In genomic region chr17:60229189-60229802, GRCh38 we compare ENCODE assay signal across 1 cellular context.
TF ChIP-seq lines count a peak whose summit lies in the region.

No MANE protein-coding gene starts in this region.

TF ChIP-seq in GM23338, 12 proteins besides CTCF, POLR2A, EP300 and RAD21 (continued from another document):
- TF ChIP-seq, protein P1, sequence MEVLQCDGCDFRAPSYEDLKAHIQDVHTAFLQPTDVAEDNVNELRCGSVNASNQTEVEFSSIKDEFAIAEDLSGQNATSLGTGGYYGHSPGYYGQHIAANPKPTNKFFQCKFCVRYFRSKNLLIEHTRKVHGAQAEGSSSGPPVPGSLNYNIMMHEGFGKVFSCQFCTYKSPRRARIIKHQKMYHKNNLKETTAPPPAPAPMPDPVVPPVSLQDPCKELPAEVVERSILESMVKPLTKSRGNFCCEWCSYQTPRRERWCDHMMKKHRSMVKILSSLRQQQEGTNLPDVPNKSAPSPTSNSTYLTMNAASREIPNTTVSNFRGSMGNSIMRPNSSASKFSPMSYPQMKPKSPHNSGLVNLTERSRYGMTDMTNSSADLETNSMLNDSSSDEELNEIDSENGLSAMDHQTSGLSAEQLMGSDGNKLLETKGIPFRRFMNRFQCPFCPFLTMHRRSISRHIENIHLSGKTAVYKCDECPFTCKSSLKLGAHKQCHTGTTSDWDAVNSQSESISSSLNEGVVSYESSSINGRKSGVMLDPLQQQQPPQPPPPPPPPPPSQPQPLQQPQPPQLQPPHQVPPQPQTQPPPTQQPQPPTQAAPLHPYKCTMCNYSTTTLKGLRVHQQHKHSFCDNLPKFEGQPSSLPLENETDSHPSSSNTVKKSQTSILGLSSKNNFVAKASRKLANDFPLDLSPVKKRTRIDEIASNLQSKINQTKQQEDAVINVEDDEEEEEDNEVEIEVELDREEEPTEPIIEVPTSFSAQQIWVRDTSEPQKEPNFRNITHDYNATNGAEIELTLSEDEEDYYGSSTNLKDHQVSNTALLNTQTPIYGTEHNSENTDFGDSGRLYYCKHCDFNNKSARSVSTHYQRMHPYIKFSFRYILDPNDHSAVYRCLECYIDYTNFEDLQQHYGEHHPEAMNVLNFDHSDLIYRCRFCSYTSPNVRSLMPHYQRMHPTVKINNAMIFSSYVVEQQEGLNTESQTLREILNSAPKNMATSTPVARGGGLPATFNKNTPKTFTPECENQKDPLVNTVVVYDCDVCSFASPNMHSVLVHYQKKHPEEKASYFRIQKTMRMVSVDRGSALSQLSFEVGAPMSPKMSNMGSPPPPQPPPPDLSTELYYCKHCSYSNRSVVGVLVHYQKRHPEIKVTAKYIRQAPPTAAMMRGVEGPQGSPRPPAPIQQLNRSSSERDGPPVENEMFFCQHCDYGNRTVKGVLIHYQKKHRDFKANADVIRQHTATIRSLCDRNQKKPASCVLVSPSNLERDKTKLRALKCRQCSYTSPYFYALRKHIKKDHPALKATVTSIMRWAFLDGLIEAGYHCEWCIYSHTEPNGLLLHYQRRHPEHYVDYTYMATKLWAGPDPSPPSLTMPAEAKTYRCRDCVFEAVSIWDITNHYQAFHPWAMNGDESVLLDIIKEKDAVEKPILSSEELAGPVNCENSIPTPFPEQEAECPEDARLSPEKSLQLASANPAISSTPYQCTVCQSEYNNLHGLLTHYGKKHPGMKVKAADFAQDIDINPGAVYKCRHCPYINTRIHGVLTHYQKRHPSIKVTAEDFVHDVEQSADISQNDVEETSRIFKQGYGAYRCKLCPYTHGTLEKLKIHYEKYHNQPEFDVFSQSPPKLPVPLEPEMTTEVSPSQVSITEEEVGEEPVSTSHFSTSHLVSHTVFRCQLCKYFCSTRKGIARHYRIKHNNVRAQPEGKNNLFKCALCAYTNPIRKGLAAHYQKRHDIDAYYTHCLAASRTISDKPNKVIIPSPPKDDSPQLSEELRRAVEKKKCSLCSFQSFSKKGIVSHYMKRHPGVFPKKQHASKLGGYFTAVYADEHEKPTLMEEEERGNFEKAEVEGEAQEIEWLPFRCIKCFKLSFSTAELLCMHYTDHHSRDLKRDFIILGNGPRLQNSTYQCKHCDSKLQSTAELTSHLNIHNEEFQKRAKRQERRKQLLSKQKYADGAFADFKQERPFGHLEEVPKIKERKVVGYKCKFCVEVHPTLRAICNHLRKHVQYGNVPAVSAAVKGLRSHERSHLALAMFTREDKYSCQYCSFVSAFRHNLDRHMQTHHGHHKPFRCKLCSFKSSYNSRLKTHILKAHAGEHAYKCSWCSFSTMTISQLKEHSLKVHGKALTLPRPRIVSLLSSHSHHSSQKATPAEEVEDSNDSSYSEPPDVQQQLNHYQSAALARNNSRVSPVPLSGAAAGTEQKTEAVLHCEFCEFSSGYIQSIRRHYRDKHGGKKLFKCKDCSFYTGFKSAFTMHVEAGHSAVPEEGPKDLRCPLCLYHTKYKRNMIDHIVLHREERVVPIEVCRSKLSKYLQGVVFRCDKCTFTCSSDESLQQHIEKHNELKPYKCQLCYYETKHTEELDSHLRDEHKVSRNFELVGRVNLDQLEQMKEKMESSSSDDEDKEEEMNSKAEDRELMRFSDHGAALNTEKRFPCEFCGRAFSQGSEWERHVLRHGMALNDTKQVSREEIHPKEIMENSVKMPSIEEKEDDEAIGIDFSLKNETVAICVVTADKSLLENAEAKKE (CRISPR knock-in tag; IDR thresholded peaks at IDR 0.05): no peak
- TF ChIP-seq REST (IDR thresholded peaks at IDR 0.05; ENCODE audit: unreplicated experiment): no peak
- TF ChIP-seq, protein P2, sequence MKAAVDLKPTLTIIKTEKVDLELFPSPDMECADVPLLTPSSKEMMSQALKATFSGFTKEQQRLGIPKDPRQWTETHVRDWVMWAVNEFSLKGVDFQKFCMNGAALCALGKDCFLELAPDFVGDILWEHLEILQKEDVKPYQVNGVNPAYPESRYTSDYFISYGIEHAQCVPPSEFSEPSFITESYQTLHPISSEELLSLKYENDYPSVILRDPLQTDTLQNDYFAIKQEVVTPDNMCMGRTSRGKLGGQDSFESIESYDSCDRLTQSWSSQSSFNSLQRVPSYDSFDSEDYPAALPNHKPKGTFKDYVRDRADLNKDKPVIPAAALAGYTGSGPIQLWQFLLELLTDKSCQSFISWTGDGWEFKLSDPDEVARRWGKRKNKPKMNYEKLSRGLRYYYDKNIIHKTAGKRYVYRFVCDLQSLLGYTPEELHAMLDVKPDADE (IDR thresholded peaks at IDR 0.05): no peak
- no peak for TF ChIP-seq POLR2AphosphoS5 (IDR thresholded peaks at IDR 0.05; ENCODE audit: low read depth)
- TF ChIP-seq JUNB (IDR thresholded peaks at IDR 0.05; ENCODE audit: unreplicated experiment): no peak
